17 cellular contexts compared by ENCODE assay signal in the genomic region with DNA sequence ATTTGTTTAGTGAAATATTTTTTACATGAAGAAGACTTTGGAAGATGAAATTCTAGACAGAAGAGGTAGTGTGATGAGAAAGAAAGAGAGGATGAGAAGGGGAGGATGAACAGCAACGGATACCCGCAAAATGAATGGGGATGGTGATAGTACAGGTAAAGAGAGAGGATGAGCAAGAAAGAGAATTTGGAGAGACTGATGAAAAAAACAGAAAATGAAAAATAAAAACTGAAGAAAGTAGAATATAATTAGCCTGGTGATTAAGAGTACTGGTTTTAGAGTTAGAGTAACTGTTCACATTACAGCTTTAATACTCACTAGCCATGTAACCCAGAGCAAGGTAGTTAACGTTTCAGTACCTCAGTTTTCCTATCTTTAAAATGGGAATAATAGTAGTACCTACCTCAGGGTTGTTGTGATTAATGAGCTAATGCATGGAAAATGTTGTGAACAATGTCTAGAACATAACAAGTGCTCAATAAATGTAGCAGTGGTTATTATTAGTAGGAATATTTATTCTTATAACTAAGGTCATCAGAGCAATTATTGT. TPM values are rescaled to one million over a fixed set of nuclear protein-coding genes. Genes with fewer than 3 reads are reported as not detected.
A peak's percentile ranks its signal among the peaks of the same experiment; 100 is the strongest.
DNase-seq lines count a peak whose midpoint lies in the region; ATAC-seq and TF ChIP-seq lines count a peak whose summit lies in the region.
"Had no signal": no experiment of that assay in that cellular context is flagged by ENCODE, and none has a peak within 500 bp of the region (broad histone marks: within the 10 kb centered on the region; RNA-seq: fewer than 3 reads in every experiment).

No MANE protein-coding gene starts in this region.

- H3K36me3 ChIP-seq in IMR-90 (ENCODE audit: control insufficient read depth, insufficient read depth, low read length) (no peaks in the 10 kb centered on the region), mesenchymal stem cell (ENCODE audit: control insufficient read depth in 1 of 2, insufficient read depth in 2 of 2, low read depth in 1 of 2, low read length in 2 of 2) (no peaks in the 10 kb centered on the region)
- H3K36me3 ChIP-seq: transverse colon had no signal

- no peaks in the 10 kb centered on the region for H3K9me1 ChIP-seq in IMR-90 (ENCODE audit: insufficient read depth, low read length)

- H2AK5ac ChIP-seq in IMR-90 (ENCODE audit: low read depth, low read length) (peak overlapping the region; percentile 86; the same call in 1 of the 2 replicates), mesenchymal stem cell (ENCODE audit: low read length, severe bottlenecking) (no peak overlapping the region)

- H3K4ac ChIP-seq in IMR-90 (ENCODE audit: low read depth, low read length) (peak overlapping the region; percentile 36; the same call in 1 of the 2 replicates), mesenchymal stem cell (ENCODE audit: low read depth in 1 of 2, low read length in 2 of 2) (no peak overlapping the region)

- no peak overlapping the region for H2AK9ac ChIP-seq in IMR-90 (replicated peaks; ENCODE audit: low read depth, low read length, poor library complexity)

- H3K27me3 ChIP-seq in IMR-90 (ENCODE audit: control insufficient read depth, insufficient read depth, low read length), result no peaks in the 10 kb centered on the region
- no peaks in the 10 kb centered on the region for H3K27me3 ChIP-seq in mesenchymal stem cell (ENCODE audit: control insufficient read depth in 1 of 2, insufficient read depth in 1 of 2, low read length in 2 of 2)
- H3K27me3 ChIP-seq: transverse colon had no signal

- H2BK15ac ChIP-seq in IMR-90 (ENCODE audit: low read depth, low read length), result 0 out of 3 replicates have a peak overlapping the region, but pooled peaks have one; percentile 74
- H2BK15ac ChIP-seq in mesenchymal stem cell (ENCODE audit: low read depth, poor library complexity, severe bottlenecking), result no peak overlapping the region

- H4K8ac ChIP-seq in IMR-90 (ENCODE audit: low read depth in 2 of 2, low read length in 2 of 2) (peak overlapping the region in 1 of 2 experiments; percentile 33; a peak in 1 of 4 replicates), mesenchymal stem cell (ENCODE audit: low read length) (no peak overlapping the region)

- H3K4me3 ChIP-seq in IMR-90 (ENCODE audit: insufficient read depth, low read depth, low read length), result no peak overlapping the region
- H3K4me3 ChIP-seq in mesenchymal stem cell (ENCODE audit: insufficient read depth in 1 of 2, low read depth in 1 of 2, low read length in 2 of 2), result no peak overlapping the region
- H3K4me3 ChIP-seq: transverse colon had no signal

- dilution Hi-C loops in IMR-90 (cut with HindIII; ENCODE audit: low sequenced_read_pairs, unreplicated experiment), result no loop called here

- H4K91ac ChIP-seq in IMR-90 (ENCODE audit: insufficient read depth, low read depth, low read length) (peak overlapping the region; percentile 56; the same call in 1 of the 2 replicates), mesenchymal stem cell (ENCODE audit: low read length) (no peak overlapping the region)

- in situ Hi-C loops in IMR-90 (cut with MboI; ENCODE audit: low sequenced_read_pairs), result no loop called here

- H3K4me1 ChIP-seq in IMR-90 (ENCODE audit: control insufficient read depth, insufficient read depth, low read length) (peaks cover 5% of the 10 kb centered on the region; the same call in 1 of the 2 replicates), mesenchymal stem cell (ENCODE audit: control insufficient read depth, insufficient read depth, low read depth, low read length) (no peaks in the 10 kb centered on the region)

- CTCF ChIA-PET in IMR-90 (lab: Yijun Ruan, JAX), result no interaction called here

- no peaks in the 10 kb centered on the region for H3K27me3 Mint-ChIP-seq in activated CD4-positive, alpha-beta T cell treated with anti-CD3 and anti-CD28 coated beads, Interleukin-2, amount 10 ng/mL, durations not matched to agents 24 days and 14 days
- no peaks in the 10 kb centered on the region for H3K27me3 Mint-ChIP-seq in activated T-helper 17 cell treated with anti-CD3 and anti-CD28 coated beads, Interleukin-2, amount 50 U/mL, for 72 hours

- POLR2A ChIA-PET in IMR-90 (lab: Charles Lee; ENCODE audit: unreplicated experiment), result no interaction called here

- H2BK12ac ChIP-seq in mesenchymal stem cell (ENCODE audit: low read length in 2 of 2), result no peak overlapping the region

- no peaks in the 10 kb centered on the region for H3K79me1 ChIP-seq in IMR-90 (ENCODE audit: low read depth in 1 of 2, low read length in 2 of 2)
- H3K79me1 ChIP-seq in mesenchymal stem cell (replicated peaks; ENCODE audit: low read length, poor library complexity, severe bottlenecking), result no peaks in the 10 kb centered on the region

- H3K14ac ChIP-seq in IMR-90 (replicated peaks; ENCODE audit: low read depth, low read length), result peak overlapping the region; percentile 73; the same call in 1 of the 2 replicates
- H3K14ac ChIP-seq in mesenchymal stem cell (ENCODE audit: low read length in 2 of 2), result no peak overlapping the region

- peak overlapping the region; percentile 78; the same call in 1 of the 2 replicates for H2BK120ac ChIP-seq in IMR-90 (ENCODE audit: low read depth, low read length)
- no peak overlapping the region for H2BK120ac ChIP-seq in mesenchymal stem cell (ENCODE audit: low read depth, low read length)

- no peak overlapping the region for H4K5ac ChIP-seq in IMR-90 (ENCODE audit: low read depth, low read length)

- no peak for TF ChIP-seq RAD21 in IMR-90 (IDR thresholded peaks at IDR 0.05; ENCODE audit: low read length)

- TF ChIP-seq CTCF in IMR-90 (conservative IDR thresholded peaks at IDR 0.05; ENCODE audit: low read depth, low read length), result no peak

- H3K4me2 ChIP-seq in IMR-90 (ENCODE audit: low read depth, low read length) (no peak overlapping the region), mesenchymal stem cell (ENCODE audit: low read length, poor library complexity, severe bottlenecking) (no peak overlapping the region)

- ATAC-seq in IMR-90 (ENCODE audit: low read depth), result no peak
- ATAC-seq in activated T-helper 17 cell treated with anti-CD3 and anti-CD28 coated beads, Interleukin-2, amount 50 U/mL, for 72 hours (replicated peaks), result peak; percentile 50
- ATAC-seq in GM21737 (IDR thresholded peaks at IDR 0.05; ENCODE audit: unreplicated experiment), result no peak
- no peak for ATAC-seq in HG03095 (IDR thresholded peaks at IDR 0.05; ENCODE audit: unreplicated experiment)

- DNase-seq in activated CD4-positive, alpha-beta T cell treated with anti-CD3 and anti-CD28 coated beads, Interleukin-2, amount 10 ng/mL, durations not matched to agents 24 days and 14 days, result no peak
- no peak for DNase-seq in activated CD4-positive, alpha-beta T cell treated with anti-CD3 and anti-CD28 coated beads for 48 hours
- DNase-seq in IMR-90 (no peak), mesenchymal stem cell (no peak)
- DNase-seq in stimulated activated CD4-positive, alpha-beta T cell treated with anti-CD3 and anti-CD28 coated beads, Interleukin-4, amount 100 ng/mL, for 4 hours, result no peak
- DNase-seq: GOT3, hippocampal formation, midbrain, NCI-H1105, NCI-H2171, NCI-H82, nucleus accumbens, transverse colon had no signal

- H4K20me1 ChIP-seq in IMR-90 (ENCODE audit: insufficient read depth, low read length), result no peaks in the 10 kb centered on the region

- peaks cover 2% of the 10 kb centered on the region for H3K36me3 Mint-ChIP-seq in activated CD4-positive, alpha-beta T cell treated with anti-CD3 and anti-CD28 coated beads, Interleukin-2, amount 10 ng/mL, durations not matched to agents 24 days and 14 days (ENCODE audit: low read depth)
- H3K36me3 Mint-ChIP-seq in activated T-helper 17 cell treated with anti-CD3 and anti-CD28 coated beads, Interleukin-2, amount 50 U/mL, for 72 hours (ENCODE audit: low read depth), result no peaks in the 10 kb centered on the region

- peak overlapping the region; percentile 56 for H3K4me3 Mint-ChIP-seq in activated CD4-positive, alpha-beta T cell treated with anti-CD3 and anti-CD28 coated beads, Interleukin-2, amount 10 ng/mL, durations not matched to agents 24 days and 14 days
- H3K4me3 Mint-ChIP-seq in activated T-helper 17 cell treated with anti-CD3 and anti-CD28 coated beads, Interleukin-2, amount 50 U/mL, for 72 hours, result peak overlapping the region; percentile 65
- H3K4me3 Mint-ChIP-seq: activated naive CD4-positive, alpha-beta T cell treated with anti-CD3 and anti-CD28 coated beads for 36 hours had no signal

- TF ChIP-seq POLR2A in IMR-90 (IDR thresholded peaks at IDR 0.05; ENCODE audit: low read depth, low read length), result no peak

- intact Hi-C loops in activated CD4-positive, alpha-beta T cell treated with anti-CD3 and anti-CD28 coated beads, Interleukin-2, amount 10 ng/mL, durations not matched to agents 24 days and 14 days (cut with micrococcal nuclease), result loop anchor here (1.0 to 5.0 kb wide), 6 partner anchors 26 to 211 kb away; no protein-coding TSS in a partner anchor
- intact Hi-C loops in IMR-90 (cut with micrococcal nuclease), result no loop called here

- H2BK5ac ChIP-seq in IMR-90 (ENCODE audit: low read depth, low read length, poor library complexity, severe bottlenecking), result peak overlapping the region; percentile 68
- H2BK5ac ChIP-seq in mesenchymal stem cell (ENCODE audit: low read depth, low read length, poor library complexity, severe bottlenecking), result no peak overlapping the region

- no TSS peak for BruUV-seq in IMR-90 (replicated peaks; lab: Mats Ljungman, UMichigan)

- peak overlapping the region; percentile 87; the same call in 1 of the 2 replicates for H2BK20ac ChIP-seq in IMR-90 (ENCODE audit: low read depth, low read length)

- H3K9me3 ChIP-seq in IMR-90 (ENCODE audit: control insufficient read depth, insufficient read depth, low read length) (no peaks in the 10 kb centered on the region), mesenchymal stem cell (ENCODE audit: control insufficient read depth, low read length) (no peaks in the 10 kb centered on the region)
- H3K9me3 ChIP-seq: transverse colon had no signal

- H3K27ac ChIP-seq in IMR-90 (ENCODE audit: insufficient read depth, low read length) (no peak overlapping the region), mesenchymal stem cell (ENCODE audit: low read length, poor library complexity, severe bottlenecking) (peak overlapping the region; percentile 64)
- H3K27ac ChIP-seq: transverse colon had no signal

- no peak overlapping the region for H3K9ac ChIP-seq in IMR-90 (ENCODE audit: low read depth, low read length)
- H3K9ac ChIP-seq in mesenchymal stem cell (ENCODE audit: low read length), result no peak overlapping the region

- peaks cover 53% of the 10 kb centered on the region for H3K4me1 Mint-ChIP-seq in activated CD4-positive, alpha-beta T cell treated with anti-CD3 and anti-CD28 coated beads, Interleukin-2, amount 10 ng/mL, durations not matched to agents 24 days and 14 days
- peaks cover 45% of the 10 kb centered on the region for H3K4me1 Mint-ChIP-seq in activated T-helper 17 cell treated with anti-CD3 and anti-CD28 coated beads, Interleukin-2, amount 50 U/mL, for 72 hours

- H3K27ac Mint-ChIP-seq in activated CD4-positive, alpha-beta T cell treated with anti-CD3 and anti-CD28 coated beads, Interleukin-2, amount 10 ng/mL, durations not matched to agents 24 days and 14 days, result peak overlapping the region; percentile 56
- H3K27ac Mint-ChIP-seq in activated T-helper 17 cell treated with anti-CD3 and anti-CD28 coated beads, Interleukin-2, amount 50 U/mL, for 72 hours, result peak overlapping the region; percentile 86

- H3K56ac ChIP-seq in IMR-90 (ENCODE audit: extremely low read depth, insufficient read depth, low read length), result no peak overlapping the region

- H3K9me3 Mint-ChIP-seq in activated CD4-positive, alpha-beta T cell treated with anti-CD3 and anti-CD28 coated beads, Interleukin-2, amount 10 ng/mL, durations not matched to agents 24 days and 14 days, result no peaks in the 10 kb centered on the region
- no peaks in the 10 kb centered on the region for H3K9me3 Mint-ChIP-seq in activated T-helper 17 cell treated with anti-CD3 and anti-CD28 coated beads, Interleukin-2, amount 50 U/mL, for 72 hours
- H3K9me3 Mint-ChIP-seq: activated naive CD4-positive, alpha-beta T cell treated with anti-CD3 and anti-CD28 coated beads for 36 hours had no signal

- H3K23ac ChIP-seq in IMR-90 (ENCODE audit: low read depth, low read length) (no peak overlapping the region), mesenchymal stem cell (ENCODE audit: low read length in 2 of 2) (no peak overlapping the region)

- H2AFZ ChIP-seq in IMR-90 (replicated peaks; ENCODE audit: low read length, poor library complexity) (no peak overlapping the region), mesenchymal stem cell (ENCODE audit: low read depth, low read length) (no peak overlapping the region)

- 100% methylated on average over 2 of the region's 3 CpGs; no CpG with 5 or more reads in 1 of the 2 experiments for WGBS in IMR-90 (ENCODE audit: extremely low coverage in 2 of 2, insufficient read length in 1 of 2), 2 experiments
- WGBS in mesenchymal stem cell, result 94% methylated on average over 2 of the region's 3 CpGs

- H3K18ac ChIP-seq in IMR-90 (ENCODE audit: low read depth, low read length), result no peak overlapping the region; the same call in 1 of the 2 replicates
- no peak overlapping the region for H3K18ac ChIP-seq in mesenchymal stem cell (ENCODE audit: low read depth in 1 of 2, low read length in 2 of 2)

RNA-seq across cellular contexts. Expression of gene ANTXR2, which starts 54.9 kb away (rescaled TPM):
- total RNA-seq in activated CD4-positive, alpha-beta T cell treated with anti-CD3 and anti-CD28 coated beads, Interleukin-2, amount 10 ng/mL, durations not matched to agents 24 days and 14 days, result 8.2 and 10.6 TPM in 2 replicates
- total RNA-seq in IMR-90 (2012; rRNA removed), result 88.5 and 115 TPM in 2 replicates
- polyA plus RNA-seq in IMR-90 (2012; rRNA removed), result 36.5 and 46.8 TPM in 2 replicates
- polyA plus RNA-seq in IMR-90 (2012; cell fraction: cytosol; rRNA removed), result 7.4 and 14.9 TPM in 2 replicates
- 3.8 and 22.8 TPM in 2 replicates for polyA plus RNA-seq in IMR-90 (2012; cell fraction: nucleus; rRNA removed; ENCODE audit: low replicate concordance)
- 10 to 100 TPM; 27.4 to 52.5 TPM for total RNA-seq in activated T-helper 17 cell treated with anti-CD3 and anti-CD28 coated beads, Interleukin-2, amount 50 U/mL, for 72 hours
- 80.9 TPM for polyA plus RNA-seq in mesenchymal stem cell (2013, experiment 1 of 2)
- polyA plus RNA-seq in mesenchymal stem cell (2013, experiment 2 of 2), result 84.2 TPM
